Comparison of ENCODE assay signal across 8 cellular contexts in the genomic region with DNA sequence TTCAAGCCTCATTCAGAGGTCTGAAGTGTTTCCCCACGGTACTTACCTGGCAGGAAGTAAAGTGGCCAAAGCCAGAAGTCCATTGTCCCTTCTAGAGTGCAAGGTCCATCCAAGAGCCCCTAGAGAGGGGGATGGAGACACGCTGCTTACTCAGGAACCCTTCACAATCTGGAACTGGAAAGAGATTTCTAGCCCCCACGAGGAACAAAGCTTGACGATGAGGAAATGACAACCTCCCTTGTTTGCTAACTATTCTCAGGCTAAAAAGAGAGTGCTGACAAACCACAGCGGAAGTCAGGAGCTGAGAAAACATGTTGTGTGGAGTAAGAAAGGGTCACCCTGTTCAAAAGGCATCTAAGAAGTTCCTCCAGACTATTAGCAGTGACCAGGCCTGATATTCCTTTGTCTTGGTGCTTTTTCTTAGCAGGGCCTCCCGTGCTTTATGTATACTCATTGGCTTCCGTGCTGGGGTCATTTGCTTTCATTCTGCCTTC.
DNase-seq lines count a peak whose midpoint lies in the region; ATAC-seq lines count a peak whose summit lies in the region.

A gene with protein sequence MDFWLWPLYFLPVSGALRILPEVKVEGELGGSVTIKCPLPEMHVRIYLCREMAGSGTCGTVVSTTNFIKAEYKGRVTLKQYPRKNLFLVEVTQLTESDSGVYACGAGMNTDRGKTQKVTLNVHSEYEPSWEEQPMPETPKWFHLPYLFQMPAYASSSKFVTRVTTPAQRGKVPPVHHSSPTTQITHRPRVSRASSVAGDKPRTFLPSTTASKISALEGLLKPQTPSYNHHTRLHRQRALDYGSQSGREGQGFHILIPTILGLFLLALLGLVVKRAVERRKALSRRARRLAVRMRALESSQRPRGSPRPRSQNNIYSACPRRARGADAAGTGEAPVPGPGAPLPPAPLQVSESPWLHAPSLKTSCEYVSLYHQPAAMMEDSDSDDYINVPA (minus strand): TSS at position 170 of the 494 bp plus-strand sequence. CDS start 87 bp downstream, at position 83.

- peak within 1 kb of the TSS; percentile 73 to 89 for H3K27ac ChIP-seq in mucosa of rectum (ENCODE audit: low read depth in 2 of 2, low read length in 2 of 2)

- no peaks in the 10 kb centered on the region for H3K36me3 ChIP-seq in mucosa of rectum (ENCODE audit: control insufficient read depth in 2 of 2, insufficient read depth in 2 of 2, low read length in 2 of 2)

- H3K27me3 ChIP-seq in mucosa of rectum (ENCODE audit: control insufficient read depth in 2 of 2, insufficient read depth in 2 of 2, low read length in 2 of 2): no peaks in the 10 kb centered on the region

- ATAC-seq in HG03095 (IDR thresholded peaks at IDR 0.05; ENCODE audit: unreplicated experiment): peak; percentile 29
- no peak for ATAC-seq in HG02571 (IDR thresholded peaks at IDR 0.05; ENCODE audit: unreplicated experiment)

- H3K9me3 ChIP-seq in mucosa of rectum (ENCODE audit: control insufficient read depth in 2 of 2, low read length in 2 of 2): no peaks in the 10 kb centered on the region

- peak; percentile 42 for DNase-seq in GDM1 (lab: John Stamatoyannopoulos, UW)
- DNase-seq in activated CD4-positive, alpha-beta T cell treated with anti-CD3 and anti-CD28 coated beads, Interleukin-2, amount 50 U/mL, for 1 hour: peak; percentile 39
- no peak for DNase-seq in RKO (ENCODE audit: low spot score)
- no peak for DNase-seq in AG08396 (ENCODE audit: low spot score)
- DNase-seq in ecto neural progenitor cell (ENCODE audit: low spot score): no peak

- peaks cover 21 to 30% of the 10 kb centered on the region in 2 donors for H3K4me1 ChIP-seq in mucosa of rectum (ENCODE audit: control insufficient read depth in 2 of 2, insufficient read depth in 2 of 2, low read length in 2 of 2)

- peak within 1 kb of the TSS; percentile 13 to 75 for H3K4me3 ChIP-seq in mucosa of rectum (ENCODE audit: low read length in 2 of 2)

- H3K9ac ChIP-seq in mucosa of rectum (ENCODE audit: low read depth in 1 of 2, low read length in 2 of 2): peak within 1 kb of the TSS; percentile 44 to 81

Comparison
In these comparisons a context has a peak if more than half of its experiments do, and no peak if none do; other contexts are left out.
1. DNase-seq: peak in GDM1 (single experiment) and activated CD4-positive, alpha-beta T cell treated with anti-CD3 and anti-CD28 coated beads, Interleukin-2, amount 50 U/mL, for 1 hour (single experiment); none in RKO (single experiment), AG08396 (single experiment) and ecto neural progenitor cell (single experiment).